ENCODE assay signal across 9 cellular contexts in the genomic region with DNA sequence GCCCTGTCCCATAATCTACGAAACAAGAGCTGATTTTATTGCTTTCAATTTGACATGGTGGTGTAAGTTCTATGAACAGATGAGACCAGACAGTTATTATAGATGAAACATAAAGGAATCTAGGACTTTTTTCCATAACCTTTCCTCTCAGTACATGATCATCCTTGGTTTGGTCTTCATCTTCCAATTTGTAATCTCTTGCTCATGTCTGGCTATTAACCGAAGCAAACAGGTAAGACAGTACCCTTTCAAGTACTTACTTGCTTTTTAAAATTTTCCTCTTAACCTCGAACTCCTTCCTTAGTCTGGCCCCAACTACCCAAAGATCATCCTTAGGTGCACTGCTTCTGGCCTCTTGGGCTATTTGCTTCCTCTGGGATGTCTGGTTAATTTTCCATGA. TPM values are rescaled to one million over a fixed set of nuclear protein-coding genes. Genes with fewer than 3 reads are reported as not detected.
DNase-seq lines count a peak whose midpoint lies in the region; ATAC-seq and TF ChIP-seq lines count a peak whose summit lies in the region.
"Had no signal": no experiment of that assay in that cellular context is flagged by ENCODE, and none has a peak within 500 bp of the region (broad histone marks: within the 10 kb centered on the region; RNA-seq: fewer than 3 reads in every experiment).

No MANE protein-coding gene starts in this region.

- intact Hi-C loops in left ventricle myocardium inferior (cut with micrococcal nuclease) (no loop called here), right cardiac atrium (cut with DNase I) (no loop called here)

- no peaks in the 10 kb centered on the region for H3K27me3 Mint-ChIP-seq in activated naive CD8-positive, alpha-beta T cell treated with anti-CD3 and anti-CD28 coated beads, Interleukin-2, amount 50 U/mL, for 24 hours
- peaks cover 4 to 24% (median 23%) of the 10 kb centered on the region in 3 donors for H3K27me3 Mint-ChIP-seq in immature natural killer cell (ENCODE audit: low read depth in 3 of 3)
- peaks cover 25% of the 10 kb centered on the region for H3K27me3 Mint-ChIP-seq in type B pancreatic cell

- H3K4me1 ChIP-seq in left ventricle myocardium inferior (peaks cover 29% of the 10 kb centered on the region), right cardiac atrium (ENCODE audit: control insufficient read depth, insufficient read depth, low read length) (peaks cover 2% of the 10 kb centered on the region)

- H3K4me3 Mint-ChIP-seq in activated naive CD8-positive, alpha-beta T cell treated with anti-CD3 and anti-CD28 coated beads, Interleukin-2, amount 50 U/mL, for 24 hours: peak overlapping the region; percentile 89
- H3K4me3 Mint-ChIP-seq in immature natural killer cell (peak overlapping the region; percentile 88 to 98 (median 90)), type B pancreatic cell (peak overlapping the region; percentile 96)

- POLR2A ChIA-PET in HEK293T (lab: Yijun Ruan, JAX): interaction anchor here (1.3 to 3.0 kb wide), 4 partner anchors 11 to 99 kb away, joined by 3 to 42 read pairs (median 13); no protein-coding TSS in a partner anchor

- H3K36me3 Mint-ChIP-seq in activated naive CD8-positive, alpha-beta T cell treated with anti-CD3 and anti-CD28 coated beads, Interleukin-2, amount 50 U/mL, for 24 hours (ENCODE audit: low read depth): peaks cover 44% of the 10 kb centered on the region
- H3K36me3 Mint-ChIP-seq in immature natural killer cell: peaks cover 4 to 15% (median 4%) of the 10 kb centered on the region in 3 donors
- peaks cover 26% of the 10 kb centered on the region for H3K36me3 Mint-ChIP-seq in type B pancreatic cell

- H3K27ac ChIP-seq in left ventricle myocardium inferior (replicated peaks): peak overlapping the region; percentile 98
- no peak overlapping the region for H3K27ac ChIP-seq in right cardiac atrium (ENCODE audit: low read length)

- no peak for TF ChIP-seq CTCF in left ventricle myocardium inferior (IDR thresholded peaks at IDR 0.05; ENCODE audit: borderline replicate concordance)
- no peak for TF ChIP-seq CTCF in type B pancreatic cell (conservative IDR thresholded peaks at IDR 0.05)

- H3K4me1 Mint-ChIP-seq in activated naive CD8-positive, alpha-beta T cell treated with anti-CD3 and anti-CD28 coated beads, Interleukin-2, amount 50 U/mL, for 24 hours: peaks cover 58% of the 10 kb centered on the region
- H3K4me1 Mint-ChIP-seq in immature natural killer cell (peaks cover 51 to 67% of the 10 kb centered on the region in 2 donors), type B pancreatic cell (ENCODE audit: unreplicated experiment) (peaks cover 26% of the 10 kb centered on the region)

- H3K27me3 ChIP-seq in left ventricle myocardium inferior (ENCODE audit: low read depth): peaks cover 16% of the 10 kb centered on the region
- no peaks in the 10 kb centered on the region for H3K27me3 ChIP-seq in right cardiac atrium (ENCODE audit: control insufficient read depth, insufficient read depth)

- H3K9me3 ChIP-seq in left ventricle myocardium inferior (replicated peaks) (no peaks in the 10 kb centered on the region), right cardiac atrium (ENCODE audit: control insufficient read depth, low read length) (no peaks in the 10 kb centered on the region)

- ATAC-seq in right cardiac atrium (no peak), HG02798 (IDR thresholded peaks at IDR 0.05; ENCODE audit: poor library complexity, unreplicated experiment) (no peak)
- no peak for ATAC-seq in activated naive CD8-positive, alpha-beta T cell treated with anti-CD3 and anti-CD28 coated beads, Interleukin-2, amount 50 U/mL, for 24 hours

- peaks cover 48% of the 10 kb centered on the region for H3K36me3 ChIP-seq in left ventricle myocardium inferior

- DNase-seq in left ventricle myocardium inferior: no peak
- no peak for DNase-seq in right cardiac atrium
- DNase-seq in activated naive CD8-positive, alpha-beta T cell treated with anti-CD3 and anti-CD28 coated beads, Interleukin-2, amount 50 U/mL, for 24 hours: no peak
- DNase-seq in immature natural killer cell: no peak
- DNase-seq in type B pancreatic cell (ENCODE audit: extremely low spot score, unreplicated experiment): no peak
- DNase-seq in T1000 (lab: John Stamatoyannopoulos, UW): no peak
- no peak for DNase-seq in HEK293T (ENCODE audit: extremely low spot score)
- DNase-seq: activated CD4-positive, alpha-beta T cell treated with anti-CD3 and anti-CD28 coated beads, Interleukin-2, amount 50 U/mL, for 4 hours had no signal

- H3K4me3 ChIP-seq in left ventricle myocardium inferior: peak overlapping the region; percentile 93
- no peak overlapping the region for H3K4me3 ChIP-seq in right cardiac atrium (ENCODE audit: low read length)

- WGBS in right cardiac atrium: 90% methylated on average over 3 of the region's 3 CpGs

- no peaks in the 10 kb centered on the region for H3K9me3 Mint-ChIP-seq in activated naive CD8-positive, alpha-beta T cell treated with anti-CD3 and anti-CD28 coated beads, Interleukin-2, amount 50 U/mL, for 24 hours
- H3K9me3 Mint-ChIP-seq in immature natural killer cell: no peaks in the 10 kb centered on the region
- H3K9me3 Mint-ChIP-seq in type B pancreatic cell: no peaks in the 10 kb centered on the region

- peak overlapping the region; percentile 92 for H3K27ac Mint-ChIP-seq in activated naive CD8-positive, alpha-beta T cell treated with anti-CD3 and anti-CD28 coated beads, Interleukin-2, amount 50 U/mL, for 24 hours
- peak overlapping the region; percentile 94 to 99 (median 98) for H3K27ac Mint-ChIP-seq in immature natural killer cell
- H3K27ac Mint-ChIP-seq in type B pancreatic cell: peak overlapping the region; percentile 97

- CTCF ChIA-PET in HEK293T (lab: Yijun Ruan, JAX): no interaction called here

TF ChIP-seq in HEK293T, 16 proteins besides CTCF, POLR2A, EP300 and RAD21:
- no peak for TF ChIP-seq NFRKB (IDR thresholded peaks at IDR 0.05)
- TF ChIP-seq, protein P1, sequence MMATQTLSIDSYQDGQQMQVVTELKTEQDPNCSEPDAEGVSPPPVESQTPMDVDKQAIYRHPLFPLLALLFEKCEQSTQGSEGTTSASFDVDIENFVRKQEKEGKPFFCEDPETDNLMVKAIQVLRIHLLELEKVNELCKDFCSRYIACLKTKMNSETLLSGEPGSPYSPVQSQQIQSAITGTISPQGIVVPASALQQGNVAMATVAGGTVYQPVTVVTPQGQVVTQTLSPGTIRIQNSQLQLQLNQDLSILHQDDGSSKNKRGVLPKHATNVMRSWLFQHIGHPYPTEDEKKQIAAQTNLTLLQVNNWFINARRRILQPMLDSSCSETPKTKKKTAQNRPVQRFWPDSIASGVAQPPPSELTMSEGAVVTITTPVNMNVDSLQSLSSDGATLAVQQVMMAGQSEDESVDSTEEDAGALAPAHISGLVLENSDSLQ (IDR thresholded peaks at IDR 0.05): no peak
- no peak for TF ChIP-seq FOXM1 (IDR thresholded peaks at IDR 0.05; ENCODE audit: borderline replicate concordance)
- TF ChIP-seq TARDBP (IDR thresholded peaks at IDR 0.05): no peak
- no peak for TF ChIP-seq SUZ12 (IDR thresholded peaks at IDR 0.05)
- no peak for TF ChIP-seq LEF1 (IDR thresholded peaks at IDR 0.05; ENCODE audit: borderline replicate concordance)

RNA-seq across cellular contexts. Expression of a gene that starts 1.2 kb away (rescaled TPM):
- total RNA-seq in left ventricle myocardium inferior: 27.2 TPM
- total RNA-seq in right cardiac atrium: 10 to 100 TPM; 31.5 to 41.3 (median 34.5) TPM
- 43.9 TPM for polyA plus RNA-seq in right cardiac atrium
- polyA plus RNA-seq in immature natural killer cell: 100 to 1,000 TPM in 1 of 3 donors, 10 to 100 TPM in 2; 62.1 to 103 (median 72.6) TPM
- 34.8 and 40.8 TPM in 2 replicates for total RNA-seq in type B pancreatic cell (ENCODE audit: low replicate concordance)

RNA-seq across cellular contexts. Expression of a gene that starts 6.1 kb away (rescaled TPM):
- total RNA-seq in left ventricle myocardium inferior: 41.3 TPM
- 10 to 100 TPM; 50.9 to 53.9 (median 53.4) TPM for total RNA-seq in right cardiac atrium
- 29.7 TPM for polyA plus RNA-seq in right cardiac atrium
- 100 to 1,000 TPM in 1 of 3 donors, 10 to 100 TPM in 2; 68.7 to 133 (median 75.6) TPM for polyA plus RNA-seq in immature natural killer cell
- 124 and 193 TPM in 2 replicates for total RNA-seq in type B pancreatic cell (ENCODE audit: low replicate concordance)

RNA-seq across cellular contexts. Expression of a gene that starts 7.5 kb away (rescaled TPM):
- total RNA-seq in left ventricle myocardium inferior: 6.5 TPM
- under 1 TPM; 0.53 to 0.91 (median 0.72) TPM for total RNA-seq in right cardiac atrium
- 1.7 TPM for polyA plus RNA-seq in right cardiac atrium
- 10 to 100 TPM in 1 of 3 donors, 1 to 10 TPM in 2; 1.4 to 10.5 (median 3.2) TPM for polyA plus RNA-seq in immature natural killer cell
- 0.33 and 4.1 TPM in 2 replicates for total RNA-seq in type B pancreatic cell (ENCODE audit: low replicate concordance)

RNA-seq across cellular contexts. Expression of a gene that starts 8.9 kb away (rescaled TPM):
- total RNA-seq in left ventricle myocardium inferior (13.8 TPM), right cardiac atrium (10 to 100 TPM; 15.2 to 17.8 (median 16.4) TPM), type B pancreatic cell (ENCODE audit: low replicate concordance) (15.0 and 20.1 TPM in 2 replicates)
- polyA plus RNA-seq in right cardiac atrium (14.3 TPM), immature natural killer cell (1 to 10 TPM; 1.7 to 4.4 (median 3.7) TPM)

RNA-seq across cellular contexts. Expression of a gene that starts 20.9 kb away (rescaled TPM):
- total RNA-seq in left ventricle myocardium inferior: not detected
- under 1 TPM in 3 of 4 donors, not detected in 1; 0.12 to 0.22 (median 0.14) TPM for total RNA-seq in right cardiac atrium
- polyA plus RNA-seq in right cardiac atrium: 0.18 TPM
- polyA plus RNA-seq in immature natural killer cell: not detected
- 1.4 and 2.2 TPM in 2 replicates for total RNA-seq in type B pancreatic cell (ENCODE audit: low replicate concordance)
